11 cellular contexts compared by ENCODE assay signal in genomic region chr2:69779258-69779989, GRCh38. TPM values are rescaled to one million over a fixed set of nuclear protein-coding genes. Genes with fewer than 3 reads are reported as not detected.
A peak's percentile ranks its signal among the peaks of the same experiment; 100 is the strongest.
DNase-seq lines count a peak whose midpoint lies in the region; TF ChIP-seq lines count a peak whose summit lies in the region.
"Had no signal": no experiment of that assay in that cellular context is flagged by ENCODE, and none has a peak within 500 bp of the region (broad histone marks: within the 10 kb centered on the region; RNA-seq: fewer than 3 reads in every experiment).

No MANE protein-coding gene starts in this region.

- no peak overlapping the region for H3K18ac ChIP-seq in mesendoderm (ENCODE audit: low read length)

- no peak overlapping the region for H2BK15ac ChIP-seq in mesendoderm (replicated peaks; ENCODE audit: low read depth)

- H4K5ac ChIP-seq in mesendoderm (ENCODE audit: low read length), result no peak overlapping the region

- H3K27ac ChIP-seq in brain microvascular endothelial cell (no peak overlapping the region), mesendoderm (ENCODE audit: low read depth, low read length) (no peak overlapping the region)
- H3K27ac ChIP-seq: heart left ventricle had no signal

- H3K56ac ChIP-seq in mesendoderm (ENCODE audit: low read length), result peak overlapping the region; percentile 25

- no peak overlapping the region for H3K4me3 ChIP-seq in brain microvascular endothelial cell (ENCODE audit: low read depth, low read length)
- no peak overlapping the region for H3K4me3 ChIP-seq in mesendoderm (ENCODE audit: low read length)
- H3K4me3 ChIP-seq in BE2C (ENCODE audit: low read depth, low read length), result no peak overlapping the region
- H3K4me3 ChIP-seq: GM12878, heart left ventricle had no signal

- no peaks in the 10 kb centered on the region for H3K79me2 ChIP-seq in mesendoderm (ENCODE audit: control insufficient read depth, insufficient read depth, low read length)

- no peak overlapping the region for H4K8ac ChIP-seq in mesendoderm (ENCODE audit: low read depth, low read length)

- H3K36me3 ChIP-seq in brain microvascular endothelial cell (replicated peaks) (no peaks in the 10 kb centered on the region), mesendoderm (ENCODE audit: control insufficient read depth, insufficient read depth, low read length) (no peaks in the 10 kb centered on the region), BE2C (no peaks in the 10 kb centered on the region)

- H3K23ac ChIP-seq in mesendoderm (ENCODE audit: low read length), result no peak overlapping the region

- H2AK5ac ChIP-seq in mesendoderm (ENCODE audit: low read length), result no peak overlapping the region

- H2BK5ac ChIP-seq in mesendoderm (ENCODE audit: low read length), result no peak overlapping the region

- no peaks in the 10 kb centered on the region for H3K9me3 ChIP-seq in BE2C

- no peak overlapping the region for H3K4me2 ChIP-seq in mesendoderm (ENCODE audit: low read length)

- TF ChIP-seq CTCF in brain microvascular endothelial cell (IDR thresholded peaks at IDR 0.05; ENCODE audit: low read depth, low read length, missing control alignments), result no peak
- no peak for TF ChIP-seq CTCF in BE2C (IDR thresholded peaks at IDR 0.05; ENCODE audit: low read depth, low read length)

- peaks cover 9% of the 10 kb centered on the region for H3K4me1 ChIP-seq in mesendoderm (ENCODE audit: control insufficient read depth, low read depth, low read length)
- H3K4me1 ChIP-seq in BE2C, result no peaks in the 10 kb centered on the region

- DNase-seq in COLO829 (ENCODE audit: low spot score), result peak; percentile 78
- peak; percentile 52 for DNase-seq in M059J (ENCODE audit: low read depth)
- DNase-seq in brain microvascular endothelial cell, result peak; percentile 29
- DNase-seq in mesendoderm, result peak; percentile 31
- DNase-seq in GM19240 (ENCODE audit: insufficient read length, low spot score), result no peak
- DNase-seq in DMS79 treated with DMSO at 0.1 percent for 48 hours (lab: John Stamatoyannopoulos, UW), result no peak
- no peak for DNase-seq in BE2C
- DNase-seq in CD1c-positive myeloid dendritic cell (ENCODE audit: extremely low spot score), result no peak
- DNase-seq: heart left ventricle, NCI-H187 had no signal

- no peak overlapping the region for H2BK120ac ChIP-seq in mesendoderm (ENCODE audit: low read depth, low read length)

- in situ Hi-C loops in brain microvascular endothelial cell (cut with HindIII; ENCODE audit: low pct_ligation_motif_present, low sequenced_read_pairs), result no loop called here

- no peak overlapping the region for H3K4ac ChIP-seq in mesendoderm (ENCODE audit: low read depth, low read length)

- H3K79me1 ChIP-seq in mesendoderm (ENCODE audit: low read length), result no peaks in the 10 kb centered on the region

- no peak overlapping the region for H3K9ac ChIP-seq in mesendoderm (ENCODE audit: low read length)

- no peaks in the 10 kb centered on the region for H3K27me3 ChIP-seq in brain microvascular endothelial cell (replicated peaks)
- no peaks in the 10 kb centered on the region for H3K27me3 ChIP-seq in mesendoderm (ENCODE audit: insufficient read depth, low read length, poor library complexity)
- no peaks in the 10 kb centered on the region for H3K27me3 ChIP-seq in BE2C
- H3K27me3 ChIP-seq: heart left ventricle had no signal

- WGBS in mesendoderm (ENCODE audit: extremely low coverage, insufficient coverage, low lambda C conversion rate), result no CpG with 5 or more reads among the region's 5 CpGs

RNA-seq across cellular contexts. Expression of gene ANXA4, which starts 37.5 kb away (rescaled TPM):
- 9.1 and 16.9 TPM in 2 replicates for total RNA-seq in M059J (2014; rRNA removed; shearing (Covaris generic))
- polyA plus RNA-seq in mesendoderm (2013, experiment 1 of 2), result 8.1 TPM
- 8.6 TPM for polyA plus RNA-seq in mesendoderm (2013, experiment 2 of 2)
- polyA plus RNA-seq in BE2C (2012; ENCODE audit: insufficient read depth, insufficient read length, low read depth), result 4.1 TPM

RNA-seq across cellular contexts. Expression of gene GMCL1, which starts 50.0 kb away (rescaled TPM):
- total RNA-seq in M059J (2014; rRNA removed; shearing (Covaris generic)), result 3.5 and 9.4 TPM in 2 replicates
- polyA plus RNA-seq in mesendoderm (2013, experiment 1 of 2), result 14.3 TPM
- polyA plus RNA-seq in mesendoderm (2013, experiment 2 of 2), result 13.2 TPM
- polyA plus RNA-seq in BE2C (2012; ENCODE audit: insufficient read depth, insufficient read length, low read depth), result 6.6 TPM

Comparison
In these comparisons a context has a peak if more than half of its experiments do, and no peak if none do; other contexts are left out.
1. DNase-seq: peak in COLO829 (single experiment), M059J (single experiment), brain microvascular endothelial cell (single experiment) and mesendoderm (single experiment); none in GM19240 (single experiment), DMS79 treated with DMSO at 0.1 percent for 48 hours (single experiment), BE2C (single experiment) and CD1c-positive myeloid dendritic cell (single experiment).